In the genomic region with DNA sequence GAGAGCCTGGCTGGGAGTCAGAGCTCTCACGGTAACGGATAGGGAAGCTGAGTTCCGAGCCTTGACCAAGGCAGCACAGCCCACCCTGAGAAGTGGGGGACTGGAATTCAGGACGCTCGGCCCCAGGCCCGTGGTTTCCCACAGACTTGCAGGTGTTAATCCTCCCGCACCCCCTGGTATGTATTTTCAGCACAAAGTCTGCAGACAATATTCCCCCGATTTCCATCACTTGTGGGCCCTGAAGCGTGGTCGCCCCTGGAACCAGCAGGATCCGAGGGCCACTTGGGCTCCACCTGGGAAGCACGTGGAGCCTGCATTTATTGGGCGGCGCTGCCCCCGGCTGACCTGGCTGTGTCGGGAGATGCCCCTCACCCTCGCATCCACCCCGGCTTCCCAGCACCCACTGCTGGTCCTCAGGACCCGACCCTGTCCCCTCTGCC, we compare ENCODE assay signal across 8 cellular contexts.
A peak's percentile ranks its signal among the peaks of the same experiment; 100 is the strongest.
DNase-seq lines count a peak whose midpoint lies in the region; ATAC-seq and TF ChIP-seq lines count a peak whose summit lies in the region.

No MANE protein-coding gene starts in this region.

- no peak for TF ChIP-seq POLR2A in esophagus muscularis mucosa (IDR thresholded peaks at IDR 0.05; ENCODE audit: low read depth)

- no peaks in the 10 kb centered on the region for H3F3A ChIP-seq in PC-3 (ENCODE audit: low read length, unreplicated experiment)

- H4K20me1 ChIP-seq in PC-3 (ENCODE audit: low read length), result no peaks in the 10 kb centered on the region

- peaks cover 10% of the 10 kb centered on the region for H3K79me2 ChIP-seq in PC-3 (ENCODE audit: low read length)

- no peaks in the 10 kb centered on the region for H3K9me2 ChIP-seq in PC-3 (replicated peaks; ENCODE audit: low read length)

- intact Hi-C loops in PC-3 (cut with micrococcal nuclease) (loop anchor here (1.0 to 5.0 kb wide), 3 partner anchors 77 to 247 kb away; no protein-coding TSS in a partner anchor), esophagus muscularis mucosa (cut with DNase I) (loop anchor here (2.0 to 5.0 kb wide), 4 partner anchors 62 to 249 kb away; a partner anchor contains a TSS), psoas muscle (cut with DNase I) (loop anchor here (2.0 to 10.0 kb wide), 5 partner anchors 101 to 297 kb away; a partner anchor contains a TSS)

- H3K4me3 ChIP-seq in PC-3 (ENCODE audit: low read length) (peak overlapping the region; percentile 61), esophagus muscularis mucosa (peak overlapping the region; percentile 66 to 77 (median 71)), psoas muscle (peak overlapping the region; percentile 73)

- WGBS in esophagus muscularis mucosa, result 27% methylated on average over 6 of the region's 19 CpGs
- 11 to 21% (median 15%) methylated on average over 19 of the region's 19 CpGs for WGBS in psoas muscle, 3 donors

- H3K27ac ChIP-seq in PC-3 (ENCODE audit: low read length) (peak overlapping the region; percentile 23; the same call in 1 of the 2 replicates), esophagus muscularis mucosa (replicated peaks in 1 of 4) (peak overlapping the region; percentile 90 to 97 (median 94)), psoas muscle (peak overlapping the region; percentile 87)

- H3K27me3 ChIP-seq in PC-3 (ENCODE audit: low read length) (no peaks in the 10 kb centered on the region), esophagus muscularis mucosa (no peaks in the 10 kb centered on the region), psoas muscle (ENCODE audit: insufficient read depth in 3 of 3, low read length in 2 of 3) (no peaks in the 10 kb centered on the region)

- H3K36me3 ChIP-seq in PC-3 (ENCODE audit: low read depth, low read length), result no peaks in the 10 kb centered on the region
- H3K36me3 ChIP-seq in esophagus muscularis mucosa, result no peaks in the 10 kb centered on the region
- H3K36me3 ChIP-seq in psoas muscle (ENCODE audit: insufficient read depth in 1 of 2, low read depth in 1 of 2), result no peaks in the 10 kb centered on the region

- peak; percentile 19 for ATAC-seq in GM18517 (IDR thresholded peaks at IDR 0.05; ENCODE audit: unreplicated experiment)
- no peak; the same call in 1 of the 2 replicates for ATAC-seq in PC-3
- peak in 2 of 4 donors; percentile 1 to 10 for ATAC-seq in psoas muscle

- DNase-seq in PC-3 (no peak), esophagus muscularis mucosa (ENCODE audit: extremely low spot score) (no peak), psoas muscle (peak in 1 of 2 donors; percentile 35), NK-92 (lab: John Stamatoyannopoulos, UW; ENCODE audit: unreplicated experiment) (no peak), CD1c-positive myeloid dendritic cell (ENCODE audit: extremely low spot score) (no peak), DMS53 treated with DMSO at 0.1 percent for 48 hours (lab: John Stamatoyannopoulos, UW; ENCODE audit: unreplicated experiment) (no peak), OCI-M1 (lab: John Stamatoyannopoulos, UW) (no peak)

- H3K9me3 ChIP-seq in PC-3 (ENCODE audit: low read length), result no peaks in the 10 kb centered on the region
- no peaks in the 10 kb centered on the region for H3K9me3 ChIP-seq in esophagus muscularis mucosa
- no peaks in the 10 kb centered on the region for H3K9me3 ChIP-seq in psoas muscle

- TF ChIP-seq CTCF in PC-3 (conservative IDR thresholded peaks at IDR 0.05; ENCODE audit: low read depth, low read length), result peak; percentile 6; the same call in 1 of the 2 replicates
- TF ChIP-seq CTCF in esophagus muscularis mucosa (IDR thresholded peaks at IDR 0.05), result peak in 1 of 3 experiments; percentile 17
- TF ChIP-seq CTCF in psoas muscle (IDR thresholded peaks at IDR 0.05), result no peak

- POLR2A ChIA-PET in PC-3 (lab: Charles Lee; ENCODE audit: unreplicated experiment), result interaction anchor here (0.6 to 0.8 kb wide), 2 partner anchors 29 to 158 kb away, joined by 3 to 20 read pairs; no protein-coding TSS in a partner anchor

- CTCF ChIA-PET in PC-3 (lab: Charles Lee), result interaction anchor here (1.1 kb wide), 1 partner anchor 30 kb away, joined by 7 read pairs; no protein-coding TSS in a partner anchor

- H2AFZ ChIP-seq in PC-3 (ENCODE audit: low read length), result peak overlapping the region; percentile 95

- peak overlapping the region; percentile 66 for H3K9ac ChIP-seq in PC-3 (ENCODE audit: low read length)

- H3K4me2 ChIP-seq in PC-3 (ENCODE audit: low read length), result peak overlapping the region; percentile 85

- BruUV-seq in PC-3 (replicated peaks; lab: Mats Ljungman, UMichigan), result TSS peak; percentile 65

- TF ChIP-seq EP300 in esophagus muscularis mucosa (IDR thresholded peaks at IDR 0.05), result no peak

- H3K4me1 ChIP-seq in PC-3 (ENCODE audit: insufficient read depth, low read length) (peaks cover 17% of the 10 kb centered on the region), esophagus muscularis mucosa (peaks cover 20 to 27% (median 23%) of the 10 kb centered on the region in 4 donors), psoas muscle (peaks cover 4% of the 10 kb centered on the region)

Comparison
In these comparisons a context has a peak if more than half of its experiments do, and no peak if none do; other contexts are left out.
1. H3K27ac ChIP-seq: peak in every context shown above with its lines; median percentile 94 in esophagus muscularis mucosa; 87 in psoas muscle; 23 in PC-3.